22 cellular contexts compared by ENCODE assay signal in the genomic region with DNA sequence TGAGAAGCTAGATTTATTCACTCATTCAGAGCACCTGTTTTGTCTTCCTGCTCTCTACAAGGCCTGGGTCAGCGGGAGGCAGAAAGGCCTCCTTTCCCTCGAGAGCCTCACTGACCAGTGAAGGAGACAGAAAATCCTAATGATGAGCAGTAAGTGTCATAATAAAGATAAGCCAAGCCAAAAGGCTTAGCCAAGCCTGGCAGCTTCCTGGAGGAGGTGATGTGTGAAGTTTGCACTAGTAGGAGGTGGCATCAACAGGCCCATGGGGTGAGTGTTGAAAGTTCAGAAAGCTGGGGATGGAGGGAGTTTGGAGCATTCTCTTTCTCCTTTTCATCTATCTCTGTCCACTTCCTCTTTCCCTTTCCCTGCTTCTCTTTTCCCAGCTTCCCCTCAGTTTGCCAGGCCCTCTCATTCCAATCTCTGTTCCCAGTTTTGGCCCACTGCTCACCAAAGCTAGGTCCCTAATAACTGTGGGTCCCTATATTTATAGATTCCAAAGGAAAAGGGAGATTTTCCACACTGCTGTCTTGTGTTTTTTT. TPM values are rescaled to one million over a fixed set of nuclear protein-coding genes. Genes with fewer than 3 reads are reported as not detected.
"Had no signal": no experiment of that assay in that cellular context is flagged by ENCODE, and none has a peak within 500 bp of the region (broad histone marks: within the 10 kb centered on the region; RNA-seq: fewer than 3 reads in every experiment).

No MANE protein-coding gene starts in this region.

- H3K4me3 Mint-ChIP-seq: naive B cell; nephron; stimulated activated memory B cell treated with anti-CD40 and anti-IgM and Interleukin-4, amounts not matched to agents 10 μg/mL and 1 μg/mL and 100 μg/mL, for 72 hours; stimulated activated naive CD8-positive, alpha-beta T cell treated with anti-CD3 and anti-CD28 coated beads, Interleukin-15, Interleukin-2, amounts not matched to agents 100 ng/mL and 50 ng/mL, for 24 hours had no signal

- H3K27ac Mint-ChIP-seq: naive B cell; stimulated activated memory B cell treated with anti-CD40 and anti-IgM and Interleukin-4, amounts not matched to agents 10 μg/mL and 1 μg/mL and 100 μg/mL, for 72 hours; stimulated activated naive CD8-positive, alpha-beta T cell treated with anti-CD3 and anti-CD28 coated beads, Interleukin-15, Interleukin-2, amounts not matched to agents 100 ng/mL and 50 ng/mL, for 24 hours had no signal

- H3K27me3 ChIP-seq: colonic mucosa, dorsolateral prefrontal cortex, heart left ventricle, spleen, tibial artery had no signal

- H3K36me3 ChIP-seq: colonic mucosa, heart left ventricle, spleen, tibial artery had no signal

- ATAC-seq: heart left ventricle; psoas muscle; sciatic nerve; stimulated activated memory B cell treated with anti-CD40 and anti-IgM and Interleukin-4, amounts not matched to agents 10 μg/mL and 1 μg/mL and 100 μg/mL, for 72 hours had no signal

- DNase-seq: colonic mucosa; dorsolateral prefrontal cortex; effector CD8-positive, alpha-beta T cell; foreskin melanocyte; hippocampal formation; kidney glomerular epithelial cell; mesendoderm; naive B cell; psoas muscle; retina; spleen; stimulated activated CD4-positive, alpha-beta T cell treated with anti-CD3 and anti-CD28 coated beads, Interleukin-15, amount 100 ng/mL, for 24 hours; stimulated activated CD4-positive, alpha-beta T cell treated with anti-CD3 and anti-CD28 coated beads, Interleukin-1b, Interleukin-23, amount 100 ng/mL, for 48 hours; stimulated activated CD4-positive, alpha-beta T cell treated with anti-CD3 and anti-CD28 coated beads, Interleukin-4, amount 100 ng/mL, for 24 hours; tibial artery had no signal

- H3K27me3 Mint-ChIP-seq: naive B cell; stimulated activated memory B cell treated with anti-CD40 and anti-IgM and Interleukin-4, amounts not matched to agents 10 μg/mL and 1 μg/mL and 100 μg/mL, for 72 hours; stimulated activated naive CD8-positive, alpha-beta T cell treated with anti-CD3 and anti-CD28 coated beads, Interleukin-15, Interleukin-2, amounts not matched to agents 100 ng/mL and 50 ng/mL, for 24 hours had no signal

- H3K9me3 Mint-ChIP-seq: naive B cell; nephron; stimulated activated memory B cell treated with anti-CD40 and anti-IgM and Interleukin-4, amounts not matched to agents 10 μg/mL and 1 μg/mL and 100 μg/mL, for 72 hours; stimulated activated naive CD8-positive, alpha-beta T cell treated with anti-CD3 and anti-CD28 coated beads, Interleukin-15, Interleukin-2, amounts not matched to agents 100 ng/mL and 50 ng/mL, for 24 hours had no signal

- H3K4me1 ChIP-seq: colonic mucosa, psoas muscle had no signal

- H3K4me3 ChIP-seq: colonic mucosa, dorsolateral prefrontal cortex, heart left ventricle, psoas muscle, spleen, tibial artery had no signal

- H3K27ac ChIP-seq: colonic mucosa, dorsolateral prefrontal cortex, heart left ventricle, psoas muscle, spleen, tibial artery had no signal

- H3K9me3 ChIP-seq: colonic mucosa, heart left ventricle, psoas muscle, spleen, tibial artery had no signal

- H3K4me1 Mint-ChIP-seq: nephron had no signal

- H3K36me3 Mint-ChIP-seq: naive B cell; stimulated activated memory B cell treated with anti-CD40 and anti-IgM and Interleukin-4, amounts not matched to agents 10 μg/mL and 1 μg/mL and 100 μg/mL, for 72 hours had no signal

- FAIRE-seq: islet of Langerhans had no signal

RNA-seq across cellular contexts. Expression of gene SPNS3, which starts 16.5 kb away (rescaled TPM):
- total RNA-seq: psoas muscle, skeletal muscle tissue had no signal
